In genomic region chr19:49129238-49129583, GRCh38 we compare ENCODE assay signal across 11 cellular contexts. TPM values are rescaled to one million over a fixed set of nuclear protein-coding genes. Genes with fewer than 3 reads are reported as not detected.
DNase-seq lines count a peak whose midpoint lies in the region; ATAC-seq and TF ChIP-seq lines count a peak whose summit lies in the region.
"Had no signal": no experiment of that assay in that cellular context is flagged by ENCODE, and none has a peak within 500 bp of the region (broad histone marks: within the 10 kb centered on the region; RNA-seq: fewer than 3 reads in every experiment).

No MANE protein-coding gene starts in this region.

- WGBS in tibial nerve, 2 donors, result 76% methylated on average over 16 of the region's 16 CpGs

- CTCF ChIA-PET in Panc1 (lab: Charles Lee), result no interaction called here

- in situ Hi-C loops in Caki2 (cut with HindIII; ENCODE audit: low pct_unique_long_range_greater_than_20kb, low sequenced_read_pairs), result no loop called here
- in situ Hi-C loops in Panc1 (cut with HindIII; ENCODE audit: low pct_unique_long_range_greater_than_20kb, low sequenced_read_pairs), result no loop called here

- H3K36me3 ChIP-seq in Panc1 (ENCODE audit: control insufficient read depth, insufficient read depth, low read length) (no peaks in the 10 kb centered on the region), iPS-20b (ENCODE audit: insufficient read depth, low read depth, low read length) (peaks cover under 1% of the 10 kb centered on the region; the same call in 1 of the 2 replicates), tibial nerve (no peaks in the 10 kb centered on the region)

- ATAC-seq in Panc1 (no peak), HG03442 (IDR thresholded peaks at IDR 0.05; ENCODE audit: unreplicated experiment) (no peak)
- ATAC-seq: left colon had no signal

- H3K4me3 ChIP-seq in Panc1 (ENCODE audit: low read depth in 2 of 2, low read length in 2 of 2) (peak overlapping the region; percentile 39 to 67; a peak in 3 of 4 replicates), iPS-20b (ENCODE audit: low read length) (peak overlapping the region; percentile 87; the same call in 1 of the 2 replicates), tibial nerve (no peak overlapping the region)

- TF ChIP-seq EP300 in tibial nerve (IDR thresholded peaks at IDR 0.05), result no peak

- POLR2A ChIA-PET in Panc1 (lab: Charles Lee), result no interaction called here

- no peaks in the 10 kb centered on the region for H3K27me3 ChIP-seq in Panc1 (ENCODE audit: control insufficient read depth, insufficient read depth, low read length)
- no peaks in the 10 kb centered on the region for H3K27me3 ChIP-seq in iPS-20b (ENCODE audit: insufficient read depth, low read length)
- H3K27me3 ChIP-seq in tibial nerve, result peaks cover 0 to 27% of the 10 kb centered on the region in 2 donors

- TF ChIP-seq POLR2A in tibial nerve (IDR thresholded peaks at IDR 0.05), result no peak

- H3K4me1 ChIP-seq in Panc1 (ENCODE audit: control insufficient read depth, insufficient read depth, low read length) (0 out of 2 replicates have a peak, but pooled peaks cover 3% of the 10 kb centered on the region), iPS-20b (ENCODE audit: insufficient read depth, low read length) (no peaks in the 10 kb centered on the region), tibial nerve (peaks cover 0 to 32% (median 17%) of the 10 kb centered on the region in 4 donors)

- intact Hi-C loops in Panc1 (cut with micrococcal nuclease; ENCODE audit: unreplicated experiment), result no loop called here

- no peaks in the 10 kb centered on the region for H3K9me3 ChIP-seq in Panc1 (ENCODE audit: control insufficient read depth, insufficient read depth, low read depth, low read length)
- no peaks in the 10 kb centered on the region for H3K9me3 ChIP-seq in iPS-20b (ENCODE audit: insufficient read depth, low read depth, low read length)
- no peaks in the 10 kb centered on the region for H3K9me3 ChIP-seq in tibial nerve

- TF ChIP-seq CTCF in 22Rv1 (IDR thresholded peaks at IDR 0.05), result no peak
- no peak for TF ChIP-seq CTCF in Panc1 (IDR thresholded peaks at IDR 0.05)
- no peak for TF ChIP-seq CTCF in tibial nerve (IDR thresholded peaks at IDR 0.05)

- peak overlapping the region; percentile 99 for H3K27ac ChIP-seq in 22Rv1
- no peak overlapping the region for H3K27ac ChIP-seq in Panc1 (ENCODE audit: low read length)
- no peak overlapping the region for H3K27ac ChIP-seq in iPS-20b (ENCODE audit: low read length)
- no peak overlapping the region for H3K27ac ChIP-seq in tibial nerve

- DNase-seq in Caki2 (ENCODE audit: low read depth) (peak; percentile 90), Panc1 (ENCODE audit: low read depth, low spot score) (no peak), tibial nerve (ENCODE audit: low spot score in 2 of 2) (no peak), NCI-H128 (lab: John Stamatoyannopoulos, UW; ENCODE audit: unreplicated experiment) (no peak)
- no peak for DNase-seq in activated CD4-positive, alpha-beta T cell treated with anti-CD3 and anti-CD28 coated beads for 1 hour
- DNase-seq: activated CD4-positive, alpha-beta T cell treated with anti-CD3 and anti-CD28 coated beads, Interleukin-2, amount 50 U/mL, for 4 hours; activated naive CD8-positive, alpha-beta T cell treated with anti-CD3 and anti-CD28 coated beads, Interleukin-2, amount 10 ng/mL, durations not matched to agents 7 days and 5 days had no signal

- no peak overlapping the region for H3K9ac ChIP-seq in iPS-20b (ENCODE audit: low read depth, low read length)

- TSS peak; percentile 74 for BruUV-seq in Panc1 (replicated peaks; lab: Mats Ljungman, UMichigan)

RNA-seq across cellular contexts. Expression of gene PPFIA3, which starts 9.9 kb away (rescaled TPM):
- total RNA-seq in Caki2 (2014; rRNA removed; shearing (Covaris generic); ENCODE audit: low replicate concordance), result 26.8 and 39.1 TPM in 2 replicates
- total RNA-seq in Panc1 (2021; ENCODE audit: unreplicated experiment) (21.7 TPM), tibial nerve (1 to 10 TPM; 1.8 to 6.7 (median 3.5) TPM)
- 22.2 TPM for polyA plus RNA-seq in Panc1 (2012; ENCODE audit: insufficient read length)

RNA-seq across cellular contexts. Expression of gene C19orf73, which starts 10.3 kb away (rescaled TPM):
- 0.71 TPM in 1 of 2 replicates, not detected in the other for total RNA-seq in Caki2 (2014; rRNA removed; shearing (Covaris generic); ENCODE audit: low replicate concordance)
- total RNA-seq in Panc1 (2021; ENCODE audit: unreplicated experiment) (1.4 TPM), tibial nerve (1 to 10 TPM in 3 of 4 donors, not detected in 1; 1.0 to 7.8 (median 5.0) TPM)
- polyA plus RNA-seq in Panc1 (2012; ENCODE audit: insufficient read length), result 1.4 TPM

RNA-seq across cellular contexts. Expression of gene LIN7B, which starts 15.0 kb away (rescaled TPM):
- total RNA-seq in Caki2 (2014; rRNA removed; shearing (Covaris generic); ENCODE audit: low replicate concordance), result 6.1 and 9.7 TPM in 2 replicates
- total RNA-seq in Panc1 (2021; ENCODE audit: unreplicated experiment) (6.4 TPM), tibial nerve (10 to 100 TPM; 15.7 to 24.9 (median 19.6) TPM)
- 12.9 TPM for polyA plus RNA-seq in Panc1 (2012; ENCODE audit: insufficient read length)

RNA-seq across cellular contexts. Expression of gene HRC, which starts 26.0 kb away (rescaled TPM):
- total RNA-seq in Caki2 (2014; rRNA removed; shearing (Covaris generic); ENCODE audit: low replicate concordance), result not detected in 2 replicates
- total RNA-seq in Panc1 (2021; ENCODE audit: unreplicated experiment) (0.13 TPM), tibial nerve (1 to 10 TPM in 3 of 4 donors, under 1 TPM in 1; 0.60 to 4.3 (median 2.6) TPM)
- polyA plus RNA-seq in Panc1 (2012; ENCODE audit: insufficient read length), result 0.61 TPM
- total RNA-seq: activated naive CD8-positive, alpha-beta T cell treated with anti-CD3 and anti-CD28 coated beads, Interleukin-2, amount 10 ng/mL, durations not matched to agents 7 days and 5 days had no signal

RNA-seq across cellular contexts. Expression of gene TRPM4, which starts 28.4 kb away (rescaled TPM):
- 13.9 and 18.2 TPM in 2 replicates for total RNA-seq in Caki2 (2014; rRNA removed; shearing (Covaris generic); ENCODE audit: low replicate concordance)
- total RNA-seq in Panc1 (2021; ENCODE audit: unreplicated experiment) (19.4 TPM), tibial nerve (10 to 100 TPM; 12.6 to 22.4 (median 16.7) TPM)
- 20.3 TPM for polyA plus RNA-seq in Panc1 (2012; ENCODE audit: insufficient read length)

Comparison
In these comparisons a context has a peak if more than half of its experiments do, and no peak if none do; other contexts are left out.
1. H3K4me3 ChIP-seq: peak in Panc1 (2 of 2) and iPS-20b (single experiment); none in tibial nerve (0 of 4).